24 cellular contexts compared by ENCODE assay signal in the genomic region with DNA sequence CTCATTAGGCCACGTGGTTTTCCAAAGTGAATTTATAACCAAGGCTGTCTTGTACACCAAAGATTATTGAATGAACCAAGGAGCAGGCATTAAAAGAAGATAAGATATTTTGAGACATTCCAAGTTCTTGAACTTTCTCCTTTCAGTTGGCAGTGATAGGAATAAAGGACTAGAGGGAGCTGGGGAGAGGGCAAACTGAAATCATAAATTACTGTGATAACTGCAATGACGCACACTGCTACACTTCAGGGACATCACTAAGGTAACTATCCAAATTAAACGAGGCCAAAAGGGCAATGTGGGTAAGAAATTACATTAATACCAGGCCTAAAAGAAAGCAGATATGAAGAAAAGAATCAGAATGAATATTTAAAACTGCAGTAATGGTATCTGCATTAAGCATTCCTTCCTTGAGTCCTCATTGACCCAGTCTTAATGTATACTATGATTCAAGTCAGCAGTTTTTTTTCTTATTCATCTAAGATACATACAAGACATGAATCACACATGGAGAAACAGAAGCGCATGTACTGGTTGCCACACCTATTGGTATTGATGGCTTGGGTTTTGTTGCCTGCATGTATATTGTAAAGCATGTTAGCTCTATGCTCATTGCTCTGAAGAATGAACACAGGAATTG.
"Had no signal": no experiment of that assay in that cellular context is flagged by ENCODE, and none has a peak within 500 bp of the region (broad histone marks: within the 10 kb centered on the region; RNA-seq: fewer than 3 reads in every experiment).

No MANE protein-coding gene starts in this region.

- H3K36me3 ChIP-seq: cardiac muscle cell, colonic mucosa, gastroesophageal sphincter, ovary, right lobe of liver, stomach, thyroid gland, upper lobe of left lung had no signal

- DNase-seq: activated CD4-positive, alpha-beta T cell treated with anti-CD3 and anti-CD28 coated beads, Interleukin-2, amount 50 U/mL, for 1 hour; activated CD8-positive, alpha-beta memory T cell treated with anti-CD3 and anti-CD28 coated beads, Interleukin-2, amount 10 ng/mL, durations not matched to agents 7 days and 5 days; activated CD8-positive, alpha-beta T cell treated with anti-CD3 and anti-CD28 coated beads, Interleukin-2, amount 10 ng/mL, durations not matched to agents 7 days and 5 days; activated gamma-delta T cell treated with Interleukin-2 at 50 U/mL for 16 hours; activated naive CD8-positive, alpha-beta T cell treated with anti-CD3 and anti-CD28 coated beads, Interleukin-2, amount 10 ng/mL, durations not matched to agents 7 days and 5 days; cerebellar nuclear complex; colonic mucosa; effector memory CD4-positive, alpha-beta T cell; erythroblast; hippocampal formation; left cardiac atrium; midbrain; naive thymus-derived CD4-positive, alpha-beta T cell; ovary; right lobe of liver; stimulated activated CD4-positive, alpha-beta T cell treated with anti-CD3 and anti-CD28 coated beads, Interleukin-12 subunit alpha, Interleukin-12 subunit beta, amount 100 ng/mL, for 4 hours; stimulated activated CD4-positive, alpha-beta T cell treated with anti-CD3 and anti-CD28 coated beads, Interleukin-4, amount 100 ng/mL, for 1 hour; stomach; thyroid gland; upper lobe of left lung had no signal

- FAIRE-seq: keratinocyte had no signal

- H3K4me3 ChIP-seq: cardiac muscle cell, colonic mucosa, gastroesophageal sphincter, ovary, right lobe of liver, stomach, thyroid gland, upper lobe of left lung had no signal

- H3K4me3 Mint-ChIP-seq: activated CD8-positive, alpha-beta memory T cell treated with anti-CD3 and anti-CD28 coated beads, Interleukin-2, amount 10 ng/mL, durations not matched to agents 7 days and 5 days; activated CD8-positive, alpha-beta T cell treated with anti-CD3 and anti-CD28 coated beads, Interleukin-2, amount 10 ng/mL, durations not matched to agents 7 days and 5 days; activated naive CD8-positive, alpha-beta T cell treated with anti-CD3 and anti-CD28 coated beads, Interleukin-2, amount 10 ng/mL, durations not matched to agents 7 days and 5 days; naive thymus-derived CD4-positive, alpha-beta T cell had no signal

- H3K27me3 Mint-ChIP-seq: activated CD8-positive, alpha-beta memory T cell treated with anti-CD3 and anti-CD28 coated beads, Interleukin-2, amount 10 ng/mL, durations not matched to agents 7 days and 5 days; activated naive CD8-positive, alpha-beta T cell treated with anti-CD3 and anti-CD28 coated beads, Interleukin-2, amount 10 ng/mL, durations not matched to agents 7 days and 5 days; naive thymus-derived CD4-positive, alpha-beta T cell; progenitor cell of endocrine pancreas had no signal

- H3K27ac ChIP-seq: cardiac muscle cell, colonic mucosa, gastroesophageal sphincter, ovary, right lobe of liver, stomach, thyroid gland, upper lobe of left lung had no signal

- ATAC-seq: activated CD8-positive, alpha-beta memory T cell treated with anti-CD3 and anti-CD28 coated beads, Interleukin-2, amount 10 ng/mL, durations not matched to agents 7 days and 5 days; activated CD8-positive, alpha-beta T cell treated with anti-CD3 and anti-CD28 coated beads, Interleukin-2, amount 10 ng/mL, durations not matched to agents 7 days and 5 days; gastroesophageal sphincter; left cardiac atrium; naive thymus-derived CD4-positive, alpha-beta T cell; right lobe of liver had no signal

- H3K9me3 ChIP-seq: colonic mucosa, gastroesophageal sphincter, ovary, right lobe of liver, stomach, thyroid gland, upper lobe of left lung had no signal

- H3K4me1 Mint-ChIP-seq: activated CD8-positive, alpha-beta memory T cell treated with anti-CD3 and anti-CD28 coated beads, Interleukin-2, amount 10 ng/mL, durations not matched to agents 7 days and 5 days; activated naive CD8-positive, alpha-beta T cell treated with anti-CD3 and anti-CD28 coated beads, Interleukin-2, amount 10 ng/mL, durations not matched to agents 7 days and 5 days had no signal

- H3K27ac Mint-ChIP-seq: activated CD8-positive, alpha-beta memory T cell treated with anti-CD3 and anti-CD28 coated beads, Interleukin-2, amount 10 ng/mL, durations not matched to agents 7 days and 5 days; activated CD8-positive, alpha-beta T cell treated with anti-CD3 and anti-CD28 coated beads, Interleukin-2, amount 10 ng/mL, durations not matched to agents 7 days and 5 days; activated naive CD8-positive, alpha-beta T cell treated with anti-CD3 and anti-CD28 coated beads, Interleukin-2, amount 10 ng/mL, durations not matched to agents 7 days and 5 days had no signal

- H3K4me1 ChIP-seq: colonic mucosa, gastroesophageal sphincter, right lobe of liver, stomach, thyroid gland, upper lobe of left lung had no signal

- H3K27me3 ChIP-seq: cardiac muscle cell, colonic mucosa, ovary, right lobe of liver, stomach, thyroid gland, upper lobe of left lung had no signal
